In the genomic region with DNA sequence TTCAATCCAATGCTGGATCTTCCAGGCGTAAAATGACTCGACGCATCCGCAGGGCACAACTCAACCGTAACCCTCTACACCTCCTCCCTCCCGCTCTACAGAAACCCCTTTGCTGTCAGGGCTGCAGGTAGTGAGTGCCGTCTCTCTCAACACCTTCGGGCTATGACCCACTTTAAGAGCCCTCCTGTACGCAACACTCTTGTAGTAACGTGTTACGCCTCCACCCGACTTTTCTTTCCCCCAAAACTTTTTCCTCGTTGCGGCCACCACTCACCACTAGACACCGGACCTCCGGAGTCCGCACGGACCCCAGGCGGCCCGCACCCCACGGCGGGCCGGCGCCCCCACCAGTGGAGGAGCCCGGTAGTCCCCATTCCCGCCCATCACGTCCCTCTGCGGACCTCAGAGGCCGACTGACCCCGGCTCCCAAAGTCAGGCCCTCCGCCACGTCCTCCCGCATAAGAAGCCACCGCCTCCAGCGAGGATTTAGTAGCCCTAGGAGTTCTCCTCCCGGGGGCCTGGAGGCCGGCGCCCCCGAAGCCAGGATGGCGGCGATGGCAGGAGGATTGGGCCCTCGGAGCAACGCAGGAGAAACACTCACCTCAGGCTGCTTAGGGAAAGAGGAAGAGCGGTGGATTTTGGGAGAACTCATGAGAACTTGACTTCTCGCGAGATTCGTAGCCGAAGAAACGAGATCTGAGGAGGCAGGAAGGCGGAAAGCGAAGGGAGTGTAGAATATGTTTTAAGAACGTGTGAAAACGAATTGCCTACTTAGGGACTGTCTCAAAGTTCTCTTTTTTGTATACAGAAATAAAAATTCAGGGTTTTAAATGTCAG, we compare ENCODE assay signal across 8 cellular contexts. TPM values are rescaled to one million over a fixed set of nuclear protein-coding genes. Genes with fewer than 3 reads are reported as not detected.
DNase-seq lines count a peak whose midpoint lies in the region; ATAC-seq and TF ChIP-seq lines count a peak whose summit lies in the region.

RPL17 (minus strand) TSS at position 609 of the 837 bp plus-strand sequence.

- H3K27ac Mint-ChIP-seq in activated CD4-positive, alpha-beta T cell treated with anti-CD3 and anti-CD28 coated beads, Interleukin-2, amount 10 ng/mL, durations not matched to agents 24 days and 14 days, result peak within 1 kb of the TSS; percentile 100

- peak within 1 kb of the TSS; percentile 88 to 91 for H3K27ac ChIP-seq in coronary artery

- intact Hi-C loops in activated CD4-positive, alpha-beta T cell treated with anti-CD3 and anti-CD28 coated beads, Interleukin-2, amount 10 ng/mL, durations not matched to agents 24 days and 14 days (cut with micrococcal nuclease), result loop anchor here (1.0 to 5.0 kb wide), 5 partner anchors 32 to 885 kb away; partner anchors contain the start of genes ACAA2, DYM, MBD1 and SKA1
- intact Hi-C loops in left colon (cut with DNase I, micrococcal nuclease), result no loop called here

- peak within 1 kb of the TSS; percentile 99 for H3K4me3 Mint-ChIP-seq in activated CD4-positive, alpha-beta T cell treated with anti-CD3 and anti-CD28 coated beads, Interleukin-2, amount 10 ng/mL, durations not matched to agents 24 days and 14 days

- ATAC-seq in HG03469 (IDR thresholded peaks at IDR 0.05; ENCODE audit: unreplicated experiment) (peak; percentile 69), left colon (peak; percentile 83)

- H3K36me3 Mint-ChIP-seq in activated CD4-positive, alpha-beta T cell treated with anti-CD3 and anti-CD28 coated beads, Interleukin-2, amount 10 ng/mL, durations not matched to agents 24 days and 14 days (ENCODE audit: low read depth), result peaks cover 52% of the 10 kb centered on the region

- H3K4me3 ChIP-seq in AG10803 (ENCODE audit: low read length), result peak within 1 kb of the TSS; percentile 97
- H3K4me3 ChIP-seq in coronary artery, result peak within 1 kb of the TSS; percentile 86

- DNase-seq in AG10803 (ENCODE audit: low read depth) (peak; percentile 99), NCI-H526 treated with DMSO at 0.1 percent for 48 hours (lab: John Stamatoyannopoulos, UW) (peak; percentile 98), coronary artery (ENCODE audit: low spot score) (peak; percentile 92), left colon (peak; percentile 88 to 94)
- DNase-seq in activated CD4-positive, alpha-beta T cell treated with anti-CD3 and anti-CD28 coated beads, Interleukin-2, amount 10 ng/mL, durations not matched to agents 24 days and 14 days, result peak; percentile 96
- DNase-seq in stimulated activated CD4-positive, alpha-beta T cell treated with anti-CD3 and anti-CD28 coated beads, Interleukin-1b, Interleukin-23, amount 100 ng/mL, for 48 hours, result peak; percentile 89

- TF ChIP-seq POLR2A in GM19099 (IDR thresholded peaks at IDR 0.05; ENCODE audit: extremely low read depth, insufficient read length, low read depth), result peak; percentile 97

- H3K4me1 Mint-ChIP-seq in activated CD4-positive, alpha-beta T cell treated with anti-CD3 and anti-CD28 coated beads, Interleukin-2, amount 10 ng/mL, durations not matched to agents 24 days and 14 days, result peaks cover 38% of the 10 kb centered on the region

- H3K27me3 Mint-ChIP-seq in activated CD4-positive, alpha-beta T cell treated with anti-CD3 and anti-CD28 coated beads, Interleukin-2, amount 10 ng/mL, durations not matched to agents 24 days and 14 days, result peaks cover 3% of the 10 kb centered on the region

- TF ChIP-seq CTCF in AG10803 (conservative IDR thresholded peaks at IDR 0.05; ENCODE audit: low read length) (no peak), coronary artery (IDR thresholded peaks at IDR 0.05) (no peak)

- no peaks in the 10 kb centered on the region for H3K9me3 Mint-ChIP-seq in activated CD4-positive, alpha-beta T cell treated with anti-CD3 and anti-CD28 coated beads, Interleukin-2, amount 10 ng/mL, durations not matched to agents 24 days and 14 days

RNA-seq across cellular contexts. Expression of gene RPL17, which starts in this region (rescaled TPM):
- total RNA-seq in activated CD4-positive, alpha-beta T cell treated with anti-CD3 and anti-CD28 coated beads, Interleukin-2, amount 10 ng/mL, durations not matched to agents 24 days and 14 days, result 2,202 and 2,205 TPM in 2 replicates
- total RNA-seq in left colon, result 1,000 to 10,000 TPM; 1,058 to 1,105 TPM

Comparison
In these comparisons a context has a peak if more than half of its experiments do, and no peak if none do; other contexts are left out.
1. Peak in every context shown above with its lines: DNase-seq, ATAC-seq, H3K4me3 ChIP-seq and H3K27ac ChIP-seq.